ENCODE assay signal across 1 cellular context in genomic region chr4:147987252-147987651, GRCh38.
A peak's percentile ranks its signal among the peaks of the same experiment; 100 is the strongest.
TF ChIP-seq lines count a peak whose summit lies in the region.

No MANE protein-coding gene starts in this region.

TF ChIP-seq in GM12878, 131 proteins besides CTCF, POLR2A, EP300 and RAD21 (continued from another document):
- TF ChIP-seq, protein P1, sequence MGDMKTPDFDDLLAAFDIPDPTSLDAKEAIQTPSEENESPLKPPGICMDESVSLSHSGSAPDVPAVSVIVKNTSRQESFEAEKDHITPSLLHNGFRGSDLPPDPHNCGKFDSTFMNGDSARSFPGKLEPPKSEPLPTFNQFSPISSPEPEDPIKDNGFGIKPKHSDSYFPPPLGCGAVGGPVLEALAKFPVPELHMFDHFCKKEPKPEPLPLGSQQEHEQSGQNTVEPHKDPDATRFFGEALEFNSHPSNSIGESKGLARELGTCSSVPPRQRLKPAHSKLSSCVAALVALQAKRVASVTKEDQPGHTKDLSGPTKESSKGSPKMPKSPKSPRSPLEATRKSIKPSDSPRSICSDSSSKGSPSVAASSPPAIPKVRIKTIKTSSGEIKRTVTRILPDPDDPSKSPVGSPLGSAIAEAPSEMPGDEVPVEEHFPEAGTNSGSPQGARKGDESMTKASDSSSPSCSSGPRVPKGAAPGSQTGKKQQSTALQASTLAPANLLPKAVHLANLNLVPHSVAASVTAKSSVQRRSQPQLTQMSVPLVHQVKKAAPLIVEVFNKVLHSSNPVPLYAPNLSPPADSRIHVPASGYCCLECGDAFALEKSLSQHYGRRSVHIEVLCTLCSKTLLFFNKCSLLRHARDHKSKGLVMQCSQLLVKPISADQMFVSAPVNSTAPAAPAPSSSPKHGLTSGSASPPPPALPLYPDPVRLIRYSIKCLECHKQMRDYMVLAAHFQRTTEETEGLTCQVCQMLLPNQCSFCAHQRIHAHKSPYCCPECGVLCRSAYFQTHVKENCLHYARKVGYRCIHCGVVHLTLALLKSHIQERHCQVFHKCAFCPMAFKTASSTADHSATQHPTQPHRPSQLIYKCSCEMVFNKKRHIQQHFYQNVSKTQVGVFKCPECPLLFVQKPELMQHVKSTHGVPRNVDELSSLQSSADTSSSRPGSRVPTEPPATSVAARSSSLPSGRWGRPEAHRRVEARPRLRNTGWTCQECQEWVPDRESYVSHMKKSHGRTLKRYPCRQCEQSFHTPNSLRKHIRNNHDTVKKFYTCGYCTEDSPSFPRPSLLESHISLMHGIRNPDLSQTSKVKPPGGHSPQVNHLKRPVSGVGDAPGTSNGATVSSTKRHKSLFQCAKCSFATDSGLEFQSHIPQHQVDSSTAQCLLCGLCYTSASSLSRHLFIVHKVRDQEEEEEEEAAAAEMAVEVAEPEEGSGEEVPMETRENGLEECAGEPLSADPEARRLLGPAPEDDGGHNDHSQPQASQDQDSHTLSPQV (IDR thresholded peaks at IDR 0.05), result no peak
- TF ChIP-seq, protein P2, sequence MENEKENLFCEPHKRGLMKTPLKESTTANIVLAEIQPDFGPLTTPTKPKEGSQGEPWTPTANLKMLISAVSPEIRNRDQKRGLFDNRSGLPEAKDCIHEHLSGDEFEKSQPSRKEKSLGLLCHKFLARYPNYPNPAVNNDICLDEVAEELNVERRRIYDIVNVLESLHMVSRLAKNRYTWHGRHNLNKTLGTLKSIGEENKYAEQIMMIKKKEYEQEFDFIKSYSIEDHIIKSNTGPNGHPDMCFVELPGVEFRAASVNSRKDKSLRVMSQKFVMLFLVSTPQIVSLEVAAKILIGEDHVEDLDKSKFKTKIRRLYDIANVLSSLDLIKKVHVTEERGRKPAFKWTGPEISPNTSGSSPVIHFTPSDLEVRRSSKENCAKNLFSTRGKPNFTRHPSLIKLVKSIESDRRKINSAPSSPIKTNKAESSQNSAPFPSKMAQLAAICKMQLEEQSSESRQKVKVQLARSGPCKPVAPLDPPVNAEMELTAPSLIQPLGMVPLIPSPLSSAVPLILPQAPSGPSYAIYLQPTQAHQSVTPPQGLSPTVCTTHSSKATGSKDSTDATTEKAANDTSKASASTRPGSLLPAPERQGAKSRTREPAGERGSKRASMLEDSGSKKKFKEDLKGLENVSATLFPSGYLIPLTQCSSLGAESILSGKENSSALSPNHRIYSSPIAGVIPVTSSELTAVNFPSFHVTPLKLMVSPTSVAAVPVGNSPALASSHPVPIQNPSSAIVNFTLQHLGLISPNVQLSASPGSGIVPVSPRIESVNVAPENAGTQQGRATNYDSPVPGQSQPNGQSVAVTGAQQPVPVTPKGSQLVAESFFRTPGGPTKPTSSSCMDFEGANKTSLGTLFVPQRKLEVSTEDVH (IDR thresholded peaks at IDR 0.05; ENCODE audit: low read depth, partially characterized antibody), result no peak
- TF ChIP-seq SUZ12 (IDR thresholded peaks at IDR 0.05; ENCODE audit: unreplicated experiment), result no peak
- TF ChIP-seq SPI1 (IDR thresholded peaks at IDR 0.05; ENCODE audit: borderline replicate concordance, insufficient read depth, low read depth, low read length), result peak; percentile 94
- TF ChIP-seq KAT2A (conservative IDR thresholded peaks at IDR 0.05; ENCODE audit: control insufficient read depth, low read depth, low read length), result no peak
- TF ChIP-seq ZNF384 (IDR thresholded peaks at IDR 0.05; ENCODE audit: borderline replicate concordance, low read depth, low read length), result no peak
- no peak for TF ChIP-seq ELK1 (IDR thresholded peaks at IDR 0.05; ENCODE audit: low read depth, low read length)
- TF ChIP-seq IKZF1 (conservative IDR thresholded peaks at IDR 0.05), result 0 out of 2 replicates have a peak, but pooled peaks have one; percentile 11
- no peak for TF ChIP-seq REST (IDR thresholded peaks at IDR 0.05; ENCODE audit: low read depth, low read length)
